In genomic region chr17:29180051-29180787, GRCh38 we compare ENCODE assay signal across 8 cellular contexts. TPM values are rescaled to one million over a fixed set of nuclear protein-coding genes. Genes with fewer than 3 reads are reported as not detected.
DNase-seq lines count a peak whose midpoint lies in the region; ATAC-seq and TF ChIP-seq lines count a peak whose summit lies in the region.

MYO18A (minus strand) TSS chr17:29180398; CDS start chr17:29166940, 13,458 bp downstream.

- TF ChIP-seq CTCF in AG04449 (IDR thresholded peaks at IDR 0.05; ENCODE audit: insufficient read depth, low read length, missing control alignments): peak; percentile 94
- TF ChIP-seq CTCF in right lobe of liver (IDR thresholded peaks at IDR 0.05): peak; percentile 80 to 97 (median 83)

- no peaks in the 10 kb centered on the region for H3K9me3 ChIP-seq in right lobe of liver

- intact Hi-C loops in right lobe of liver (cut with DNase I): no loop called here

- CTCF ChIA-PET in AG04449 (lab: Yijun Ruan, JAX): interaction anchor here (0.7 to 26.9 kb wide), 34 partner anchors 9 to 181 kb away, joined by 3 to 393 read pairs (median 5); no protein-coding TSS in a partner anchor

- no peaks in the 10 kb centered on the region for H3K36me3 ChIP-seq in right lobe of liver

- no peaks in the 10 kb centered on the region for H3K27me3 ChIP-seq in right lobe of liver

- WGBS in right lobe of liver (ENCODE audit: insufficient coverage, low coverage, low lambda C conversion rate, missing lambda C conversion rate): no CpG with 5 or more reads among the region's 75 CpGs

- TF ChIP-seq POLR2A in right lobe of liver (IDR thresholded peaks at IDR 0.05): peak; percentile 67

- POLR2A ChIA-PET in AG04449 (lab: Yijun Ruan, JAX): interaction anchor here (0.6 to 1.9 kb wide), 9 partner anchors 8 to 113 kb away, joined by 3 to 7 read pairs (median 4); partner anchors contain the start of gene NUFIP2

- peak within 1 kb of the TSS; percentile 65 for H3K4me3 ChIP-seq in AG04449 (ENCODE audit: low read depth, low read length)
- peak within 1 kb of the TSS; percentile 70 to 73 (median 70) for H3K4me3 ChIP-seq in right lobe of liver

- peaks cover 0 to 16% (median 6%) of the 10 kb centered on the region in 4 donors for H3K4me1 ChIP-seq in right lobe of liver

- H3K27ac ChIP-seq in right lobe of liver: peak within 1 kb of the TSS; percentile 92 to 98 (median 93)

- no peak for DNase-seq in AG04449 (ENCODE audit: low read depth, low spot score)
- peak; percentile 64 for DNase-seq in NCI-H510A treated with DMSO at 0.1 percent for 48 hours (lab: John Stamatoyannopoulos, UW)
- DNase-seq in activated CD4-positive, alpha-beta T cell treated with anti-CD3 and anti-CD28 coated beads, Interleukin-2, amount 50 U/mL, for 48 hours: peak; percentile 82 to 85
- DNase-seq in dermis microvascular lymphatic vessel endothelial cell (ENCODE audit: low read depth in 2 of 2): peak; percentile 50 to 82
- peak; percentile 82 to 83 (median 83) for DNase-seq in right lobe of liver
- peak; percentile 68 to 81 for DNase-seq in stimulated activated CD4-positive, alpha-beta T cell treated with anti-CD3 and anti-CD28 coated beads, Interleukin-4, amount 100 ng/mL, for 4 hours

- ATAC-seq in GM18868 (IDR thresholded peaks at IDR 0.05; ENCODE audit: unreplicated experiment) (peak; percentile 86), HG03196 (IDR thresholded peaks at IDR 0.05; ENCODE audit: unreplicated experiment) (peak; percentile 77), right lobe of liver (peak; percentile 50 to 62 (median 55))

RNA-seq across cellular contexts. Expression of gene MYO18A, which starts in this region (rescaled TPM):
- total RNA-seq in dermis microvascular lymphatic vessel endothelial cell (26.7 and 35.1 TPM in 2 replicates), right lobe of liver (10 to 100 TPM; 50.1 to 98.2 (median 81.8) TPM)
